8 cellular contexts compared by ENCODE assay signal in genomic region chr22:36481393-36482168, GRCh38. TPM values are rescaled to one million over a fixed set of nuclear protein-coding genes. Genes with fewer than 3 reads are reported as not detected.
DNase-seq lines count a peak whose midpoint lies in the region; ATAC-seq and TF ChIP-seq lines count a peak whose summit lies in the region.

TSS of gene TXN2 (minus strand) at chr22:36481640. CDS start at chr22:36480837, 803 bp downstream.

- H3K27me3 ChIP-seq in KMS-11 (ENCODE audit: insufficient read depth, low read depth), result no peaks in the 10 kb centered on the region
- no peaks in the 10 kb centered on the region for H3K27me3 ChIP-seq in Peyer's patch
- H3K27me3 ChIP-seq in esophagus (ENCODE audit: control insufficient read depth in 1 of 2, insufficient read depth in 2 of 2, low read length in 2 of 2), result no peaks in the 10 kb centered on the region
- H3K27me3 ChIP-seq in muscle layer of duodenum (ENCODE audit: low read depth, low read length), result no peaks in the 10 kb centered on the region

- 1% methylated on average over 60 to 62 of the region's 62 CpGs for WGBS in esophagus, 2 donors

- H3K36me3 ChIP-seq in KMS-11 (ENCODE audit: insufficient read depth) (peaks cover 5% of the 10 kb centered on the region; the same call in 1 of the 2 replicates), Peyer's patch (peaks cover 0 to 36% (median 0%) of the 10 kb centered on the region in 3 donors), esophagus (ENCODE audit: control insufficient read depth in 2 of 2, insufficient read depth in 2 of 2, low read length in 1 of 2) (peaks cover 2 to 4% of the 10 kb centered on the region in 2 donors), muscle layer of duodenum (ENCODE audit: control insufficient read depth in 1 of 2, insufficient read depth in 2 of 2, low read length in 2 of 2) (peaks cover 11 to 22% of the 10 kb centered on the region in 2 donors)

- H3K4me3 ChIP-seq in KMS-11 (IDR thresholded peaks at IDR 0.05; ENCODE audit: insufficient read depth, low read depth, low read length) (no peak within 1 kb of the TSS), Peyer's patch (peak within 1 kb of the TSS; percentile 63 to 81 (median 78)), esophagus (ENCODE audit: low read depth in 1 of 2, low read length in 2 of 2) (peak within 1 kb of the TSS; percentile 83 to 88), muscle layer of duodenum (ENCODE audit: low read depth in 1 of 2, low read length in 2 of 2) (peak within 1 kb of the TSS; percentile 72 to 85)

- H3K9me3 ChIP-seq in Peyer's patch (no peaks in the 10 kb centered on the region), esophagus (ENCODE audit: control insufficient read depth in 2 of 2, insufficient read depth in 1 of 2, low read depth in 1 of 2, low read length in 1 of 2) (no peaks in the 10 kb centered on the region), muscle layer of duodenum (ENCODE audit: control insufficient read depth in 1 of 2, low read length in 2 of 2) (no peaks in the 10 kb centered on the region)

- H3K4me2 ChIP-seq in KMS-11, result peak within 1 kb of the TSS; percentile 88

- H3K4me1 ChIP-seq in KMS-11 (ENCODE audit: low read depth, poor library complexity, severe bottlenecking), result peaks cover 21% of the 10 kb centered on the region
- H3K4me1 ChIP-seq in Peyer's patch, result peaks cover 5 to 14% (median 11%) of the 10 kb centered on the region in 4 donors
- H3K4me1 ChIP-seq in esophagus (ENCODE audit: control insufficient read depth in 2 of 2, insufficient read depth in 2 of 2, low read length in 1 of 2), result peaks cover 0 to 3% of the 10 kb centered on the region in 2 donors
- H3K4me1 ChIP-seq in muscle layer of duodenum (ENCODE audit: control insufficient read depth in 1 of 2, insufficient read depth in 2 of 2, low read length in 2 of 2), result peaks cover 5 to 18% of the 10 kb centered on the region in 2 donors

- TF ChIP-seq CTCF in KMS-11 (conservative IDR thresholded peaks at IDR 0.05; ENCODE audit: low read depth, low read length), result no peak
- TF ChIP-seq CTCF in Peyer's patch (IDR thresholded peaks at IDR 0.05), result no peak

- H3K27ac ChIP-seq in KMS-11 (peak within 1 kb of the TSS; percentile 97), Peyer's patch (peak within 1 kb of the TSS; percentile 94 to 99 (median 96)), esophagus (ENCODE audit: low read depth in 2 of 2, low read length in 1 of 2) (peak within 1 kb of the TSS; percentile 93 to 95), muscle layer of duodenum (ENCODE audit: low read length) (peak within 1 kb of the TSS; percentile 90)

- DNase-seq in DMS153 treated with DMSO at 0.1 percent for 48 hours (lab: John Stamatoyannopoulos, UW; ENCODE audit: unreplicated experiment), result peak; percentile 94
- peak; percentile 97 to 98 (median 97) for DNase-seq in Peyer's patch
- DNase-seq in activated T-cell treated with anti-CD3 and anti-CD28 coated beads, Interleukin-2, amount 50 U/mL, for 48 hours, result peak; percentile 96 to 97
- DNase-seq in stimulated activated CD8-positive, alpha-beta memory T cell treated with anti-CD3 and anti-CD28 coated beads, Interleukin-7, amount 100 ng/mL, for 4 hours (ENCODE audit: low read depth in 2 of 2), result peak; percentile 89 to 93

- H3K79me2 ChIP-seq in KMS-11 (ENCODE audit: insufficient read depth, low read depth), result no peaks in the 10 kb centered on the region; the same call in 1 of the 2 replicates

- ATAC-seq in GM21723 (IDR thresholded peaks at IDR 0.05; ENCODE audit: unreplicated experiment), result peak; percentile 81

- TF ChIP-seq POLR2A in Peyer's patch (IDR thresholded peaks at IDR 0.05), result peak; percentile 66 to 84

- no peaks in the 10 kb centered on the region for H4K20me1 ChIP-seq in KMS-11 (ENCODE audit: insufficient read depth)

- peak within 1 kb of the TSS; percentile 95 for H3K9ac ChIP-seq in KMS-11

- H2AFZ ChIP-seq in KMS-11 (ENCODE audit: low read depth), result peak within 1 kb of the TSS; percentile 71

RNA-seq across cellular contexts. Expression of gene TXN2, which starts in this region (rescaled TPM):
- total RNA-seq in Peyer's patch, result 100 to 1,000 TPM in 1 of 4 donors, 10 to 100 TPM in 3; 75.7 to 116 (median 92.9) TPM
- 10 to 100 TPM; 53.5 to 81.8 TPM for polyA plus RNA-seq in esophagus
